35 cellular contexts compared by ENCODE assay signal in the genomic region with DNA sequence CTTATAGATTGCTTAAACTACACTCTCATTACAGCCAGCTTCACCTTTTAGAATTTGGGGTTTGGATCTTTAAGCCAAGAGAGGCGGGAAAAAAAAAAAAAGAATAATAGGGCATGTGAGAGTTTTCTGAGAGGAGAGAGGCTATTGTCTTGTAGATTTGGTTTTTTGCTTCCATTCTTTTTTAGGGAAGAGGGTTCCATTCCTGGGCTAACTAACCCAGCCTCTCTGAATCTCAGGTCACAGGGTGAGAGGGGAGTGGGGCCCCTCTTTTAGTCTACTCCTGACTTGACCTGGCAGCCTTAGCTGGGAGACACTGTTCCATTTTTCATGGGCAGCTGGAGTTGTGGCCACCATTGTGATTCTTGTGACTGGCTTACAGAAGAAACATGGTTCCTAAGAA. TPM values are rescaled to one million over a fixed set of nuclear protein-coding genes. Genes with fewer than 3 reads are reported as not detected.
"Had no signal": no experiment of that assay in that cellular context is flagged by ENCODE, and none has a peak within 500 bp of the region (broad histone marks: within the 10 kb centered on the region; RNA-seq: fewer than 3 reads in every experiment).

No MANE protein-coding gene starts in this region.

- H3K27me3 Mint-ChIP-seq: progenitor cell of endocrine pancreas had no signal

- H3K4me1 ChIP-seq: colonic mucosa, testis had no signal

- H3K4me3 ChIP-seq: adrenal gland, body of pancreas, cardiac muscle cell, colonic mucosa, ovary, right lobe of liver, skin epidermis, testis, transverse colon had no signal

- H3K27ac Mint-ChIP-seq: activated naive CD4-positive, alpha-beta T cell treated with anti-CD3 and anti-CD28 coated beads for 36 hours; activated naive CD8-positive, alpha-beta T cell treated with anti-CD3 and anti-CD28 coated beads for 36 hours; activated T-helper 1 cell treated with anti-CD3 and anti-CD28 coated beads, Interleukin-12 subunit alpha, Interleukin-12 subunit beta, Interleukin-2, Interleukin-4 antibody, amounts not matched to agents 30 ng/mL and 10 ng/mL and 1 ng/mL, durations not matched to agents 14 hours and 24 hours and 36 hours; immature natural killer cell; natural killer cell; progenitor cell of endocrine pancreas; T-helper 1 cell treated with Interleukin-12 subunit alpha and Interleukin-12 subunit beta and Interleukin-4 antibody, amounts not matched to agents 30 μg/mL and 1 μg/mL, for 36 hours had no signal

- H3K27me3 ChIP-seq: adrenal gland, body of pancreas, cardiac muscle cell, colonic mucosa, ovary, right lobe of liver, testis, transverse colon had no signal

- H3K27ac ChIP-seq: adrenal gland, colonic mucosa, epithelial cell of prostate, ovary, right lobe of liver, skin epidermis, testis, VCaP had no signal

- H3K4me1 Mint-ChIP-seq: activated naive CD8-positive, alpha-beta T cell treated with anti-CD3 and anti-CD28 coated beads for 36 hours; immature natural killer cell; natural killer cell had no signal

- DNase-seq: activated CD4-positive, alpha-beta T cell treated with anti-CD3 and anti-CD28 coated beads for 48 hours; activated CD4-positive, alpha-beta T cell treated with anti-CD3 and anti-CD28 coated beads, Interleukin-2, amount 50 U/mL, for 48 hours; activated CD8-positive, alpha-beta memory T cell treated with anti-CD3 and anti-CD28 coated beads for 24 hours; activated effector memory CD4-positive, alpha-beta T cell treated with anti-CD3 and anti-CD28 coated beads, Interleukin-2, amount 50 U/mL, for 16 hours; activated naive CD4-positive, alpha-beta T cell treated with anti-CD3 and anti-CD28 coated beads for 36 hours; activated naive CD8-positive, alpha-beta T cell treated with anti-CD3 and anti-CD28 coated beads for 36 hours; activated T-cell treated with anti-CD3 and anti-CD28 coated beads, Interleukin-2, amount 50 U/mL, for 1 hour; adrenal gland; aorta; body of pancreas; cerebellar nuclear complex; colonic mucosa; effector CD8-positive, alpha-beta T cell; glutamatergic neuron; immature natural killer cell; kidney; left colon; midbrain; natural killer cell; ovary; right lobe of liver; stimulated activated CD4-positive, alpha-beta T cell treated with anti-CD3 and anti-CD28 coated beads, Interleukin-12 subunit alpha, Interleukin-12 subunit beta, amount 100 ng/mL, for 4 hours; stimulated activated CD4-positive, alpha-beta T cell treated with anti-CD3 and anti-CD28 coated beads, Interleukin-4, amount 100 ng/mL, for 1 hour; stimulated activated naive CD8-positive, alpha-beta T cell treated with anti-CD3 and anti-CD28 coated beads, Interleukin-15, Interleukin-2, amounts not matched to agents 100 U/mL and 50 U/mL, for 24 hours; T-helper 9 cell; testis; transverse colon had no signal

- H3K36me3 ChIP-seq: cardiac muscle cell, colonic mucosa, ovary, right lobe of liver, transverse colon had no signal

- H3K9me3 Mint-ChIP-seq: activated naive CD4-positive, alpha-beta T cell treated with anti-CD3 and anti-CD28 coated beads for 36 hours; activated naive CD8-positive, alpha-beta T cell treated with anti-CD3 and anti-CD28 coated beads for 36 hours; activated T-helper 1 cell treated with anti-CD3 and anti-CD28 coated beads, Interleukin-12 subunit alpha, Interleukin-12 subunit beta, Interleukin-2, Interleukin-4 antibody, amounts not matched to agents 30 ng/mL and 10 ng/mL and 1 ng/mL, durations not matched to agents 14 hours and 24 hours and 36 hours; immature natural killer cell; natural killer cell; T-helper 1 cell treated with Interleukin-12 subunit alpha and Interleukin-12 subunit beta and Interleukin-4 antibody, amounts not matched to agents 30 μg/mL and 1 μg/mL, for 36 hours had no signal

- H3K9me3 ChIP-seq: adrenal gland, body of pancreas, colonic mucosa, ovary, right lobe of liver, testis, transverse colon had no signal

- ATAC-seq: activated CD4-positive, CD25-positive, alpha-beta regulatory T cell treated with anti-CD3 and anti-CD28 coated beads, Interleukin-2, amount 50 U/mL, for 24 hours; body of pancreas; left colon; natural killer cell; right lobe of liver; stimulated activated naive CD8-positive, alpha-beta T cell treated with anti-CD3 and anti-CD28 coated beads, Interleukin-15, Interleukin-2, amounts not matched to agents 100 U/mL and 50 U/mL, for 24 hours had no signal

- H3K36me3 Mint-ChIP-seq: activated naive CD8-positive, alpha-beta T cell treated with anti-CD3 and anti-CD28 coated beads for 36 hours; immature natural killer cell; natural killer cell had no signal

- H3K4me3 Mint-ChIP-seq: activated naive CD4-positive, alpha-beta T cell treated with anti-CD3 and anti-CD28 coated beads for 36 hours; activated naive CD8-positive, alpha-beta T cell treated with anti-CD3 and anti-CD28 coated beads for 36 hours; activated T-helper 1 cell treated with anti-CD3 and anti-CD28 coated beads, Interleukin-12 subunit alpha, Interleukin-12 subunit beta, Interleukin-2, Interleukin-4 antibody, amounts not matched to agents 30 ng/mL and 10 ng/mL and 1 ng/mL, durations not matched to agents 14 hours and 24 hours and 36 hours; immature natural killer cell; natural killer cell; T-helper 1 cell treated with Interleukin-12 subunit alpha and Interleukin-12 subunit beta and Interleukin-4 antibody, amounts not matched to agents 30 μg/mL and 1 μg/mL, for 36 hours had no signal

RNA-seq across cellular contexts. Expression of gene PBX1, which starts 24.2 kb away (rescaled TPM):
- total RNA-seq: activated T-helper 1 cell treated with anti-CD3 and anti-CD28 coated beads, Interleukin-12 subunit alpha, Interleukin-12 subunit beta, Interleukin-2, Interleukin-4 antibody, amounts not matched to agents 30 ng/mL and 10 ng/mL and 1 ng/mL, durations not matched to agents 14 hours and 24 hours and 36 hours had no signal
